8 cellular contexts compared by ENCODE assay signal in genomic region chr14:48398675-48399282, GRCh38.
A peak's percentile ranks its signal among the peaks of the same experiment; 100 is the strongest.
DNase-seq lines count a peak whose midpoint lies in the region; ATAC-seq and TF ChIP-seq lines count a peak whose summit lies in the region.

No MANE protein-coding gene starts in this region.

- H3K36me3 Mint-ChIP-seq in neural crest cell (ENCODE audit: low read depth): no peaks in the 10 kb centered on the region

- H3K9me3 ChIP-seq in DND-41 (ENCODE audit: insufficient read depth, low read length, severe bottlenecking): no peaks in the 10 kb centered on the region

- no peak overlapping the region for H3K4me3 ChIP-seq in DND-41 (ENCODE audit: low read depth in 1 of 2, low read length in 2 of 2)

- no peak overlapping the region for H3K4me3 Mint-ChIP-seq in neural crest cell

- TF ChIP-seq CTCF in DND-41 (IDR thresholded peaks at IDR 0.05; ENCODE audit: borderline replicate concordance, extremely low read depth, low read length, poor library complexity, severe bottlenecking) (peak; percentile 81), neural crest cell (conservative IDR thresholded peaks at IDR 0.05) (peak; percentile 82)

- no peaks in the 10 kb centered on the region for H3K4me1 Mint-ChIP-seq in neural crest cell

- H3K27ac ChIP-seq in DND-41 (ENCODE audit: low read length): no peak overlapping the region

- no peaks in the 10 kb centered on the region for H4K20me1 ChIP-seq in DND-41 (ENCODE audit: insufficient read depth, low read length)

- no peaks in the 10 kb centered on the region for H3K79me2 ChIP-seq in DND-41 (ENCODE audit: insufficient read depth, low read length)

- H2AFZ ChIP-seq in DND-41 (ENCODE audit: low read depth, low read length): no peak overlapping the region

- ATAC-seq in DND-41 (ENCODE audit: insufficient read depth, low read depth): peak; percentile 65; the same call in 2 of the 3 replicates
- peak; percentile 48 for ATAC-seq in HG03342 (IDR thresholded peaks at IDR 0.05; ENCODE audit: unreplicated experiment)
- ATAC-seq in GM18867 (IDR thresholded peaks at IDR 0.05; ENCODE audit: unreplicated experiment): no peak
- no peak for ATAC-seq in HG03354 (IDR thresholded peaks at IDR 0.05; ENCODE audit: poor library complexity, severe bottlenecking, unreplicated experiment)
- no peak for ATAC-seq in GM21381 (IDR thresholded peaks at IDR 0.05; ENCODE audit: unreplicated experiment)

- no peaks in the 10 kb centered on the region for H3K27me3 ChIP-seq in DND-41 (ENCODE audit: insufficient read depth, low read length, poor library complexity)

- H3K27me3 Mint-ChIP-seq in neural crest cell (ENCODE audit: low read depth): no peaks in the 10 kb centered on the region

- no peak overlapping the region for H3K9ac ChIP-seq in DND-41 (ENCODE audit: low read depth, low read length)

- H3K27ac Mint-ChIP-seq in neural crest cell (ENCODE audit: unreplicated experiment): no peak overlapping the region

- DNase-seq in DND-41: peak; percentile 8
- DNase-seq in NCI-H748 treated with DMSO at 0.1 percent for 48 hours (lab: John Stamatoyannopoulos, UW): peak; percentile 32
- DNase-seq in dermis blood vessel endothelial cell: peak; percentile 30
- peak; percentile 13 for DNase-seq in neural crest cell (ENCODE audit: low read depth, low spot score)

- H3K36me3 ChIP-seq in DND-41 (ENCODE audit: insufficient read depth, low read length): no peaks in the 10 kb centered on the region

- H3K4me2 ChIP-seq in DND-41 (ENCODE audit: insufficient read depth, low read length): no peak overlapping the region

- H3K4me1 ChIP-seq in DND-41 (ENCODE audit: insufficient read depth, low read length): no peaks in the 10 kb centered on the region

- no peaks in the 10 kb centered on the region for H3K9me3 Mint-ChIP-seq in neural crest cell

Comparison
In these comparisons a context has a peak if more than half of its experiments do, and no peak if none do; other contexts are left out.
1. ATAC-seq: peak in DND-41 (single experiment) and HG03342 (single experiment); none in GM18867 (single experiment), HG03354 (single experiment) and GM21381 (single experiment).
2. Peak in every context shown above with its lines, with median percentiles within 50 percentile points of each other: DNase-seq.